ENCODE assay signal across 18 cellular contexts in the genomic region with DNA sequence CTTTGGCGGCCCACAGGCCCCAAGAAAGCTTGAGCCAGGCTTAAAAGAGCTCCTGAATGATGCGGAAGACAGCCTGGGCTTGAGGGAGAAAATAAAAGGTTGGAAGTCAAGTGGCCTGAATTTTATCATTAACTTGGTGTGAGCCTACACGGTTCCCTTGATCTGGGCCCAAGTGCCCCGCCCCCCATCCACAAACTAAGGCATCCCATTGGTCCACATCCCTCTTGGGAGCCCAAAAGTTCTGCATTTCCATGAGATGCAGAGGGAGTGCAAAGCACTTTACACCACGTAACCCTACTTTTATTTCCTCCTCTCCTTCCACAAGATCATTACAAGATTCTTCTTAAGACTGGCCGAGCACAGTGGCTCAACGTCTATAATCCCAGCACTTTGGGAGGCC. TPM values are rescaled to one million over a fixed set of nuclear protein-coding genes. Genes with fewer than 3 reads are reported as not detected.
DNase-seq lines count a peak whose midpoint lies in the region; ATAC-seq, FAIRE-seq and TF ChIP-seq lines count a peak whose summit lies in the region.
"Had no signal": no experiment of that assay in that cellular context is flagged by ENCODE, and none has a peak within 500 bp of the region (broad histone marks: within the 10 kb centered on the region; RNA-seq: fewer than 3 reads in every experiment).

No MANE protein-coding gene starts in this region.

- no peak for TF ChIP-seq CTCF in H9 (conservative IDR thresholded peaks at IDR 0.05)
- TF ChIP-seq CTCF in GM12878 (IDR thresholded peaks at IDR 0.05 in 2 of 3, conservative IDR thresholded peaks at IDR 0.05 in 1 of 3; ENCODE audit: control insufficient read depth in 2 of 3, extremely low read depth in 1 of 3, insufficient read depth in 1 of 3, low read depth in 3 of 3, low read length in 3 of 3), result no peak
- TF ChIP-seq CTCF in prostate gland (IDR thresholded peaks at IDR 0.05), result no peak

- intact Hi-C loops in cardiac septum (cut with DNase I), result no loop called here
- intact Hi-C loops in Right ventricle myocardium superior (cut with DNase I), result no loop called here
- intact Hi-C loops in GM12878 (cut with micrococcal nuclease; ENCODE audit: unreplicated experiment), result no loop called here
- intact Hi-C loops in prostate gland (cut with DNase I), result no loop called here

- H3K79me2 ChIP-seq in H9 (ENCODE audit: insufficient read depth, low read length), result peaks cover 58% of the 10 kb centered on the region
- H3K79me2 ChIP-seq in GM12878 (ENCODE audit: control insufficient read depth, insufficient read depth, low read length), result peaks cover 47% of the 10 kb centered on the region

- H4K8ac ChIP-seq in H9 (replicated peaks; ENCODE audit: insufficient read length, low read depth, low read length), result no peak overlapping the region

- DNase-seq in cardiac septum (ENCODE audit: low spot score) (peak; percentile 20), Right ventricle myocardium superior (no peak), H9 (no peak), GM12878 (ENCODE audit: low read depth, low spot score) (no peak), anterior cingulate cortex (lab: John Stamatoyannopoulos, UW) (no peak), prostate gland (ENCODE audit: low spot score) (no peak)
- DNase-seq: BE2C; CD4-positive, alpha-beta memory T cell; GF-D8; HFFc6; NCI-H1694; NCI-H2081 treated with DMSO at 0.1 percent for 48 hours; NCI-H510A treated with DMSO at 0.1 percent for 48 hours had no signal

- WGBS in H9 (ENCODE audit: extremely low coverage, insufficient read length, low lambda C conversion rate), result no CpG with 5 or more reads among the region's 7 CpGs
- 81% methylated on average over 7 of the region's 7 CpGs for WGBS in GM12878 (ENCODE audit: insufficient coverage, insufficient replicate concordance, low lambda C conversion rate, missing lambda C conversion rate)
- WGBS in prostate gland, result 86% methylated on average over 7 of the region's 7 CpGs

- in situ Hi-C loops in GM12878 (cut with MboI), result no loop called here

- no peaks in the 10 kb centered on the region for H3K36me3 ChIP-seq in GM12878 (ENCODE audit: control insufficient read depth in 2 of 2, insufficient read depth in 2 of 2, low read length in 1 of 2)
- no peaks in the 10 kb centered on the region for H3K36me3 ChIP-seq in iPS-18a (ENCODE audit: control insufficient read depth, low read depth, low read length)
- no peaks in the 10 kb centered on the region for H3K36me3 ChIP-seq in prostate gland
- H3K36me3 ChIP-seq: BE2C had no signal

- no peaks in the 10 kb centered on the region for H3K27me3 Mint-ChIP-seq in H9 (ENCODE audit: low read depth)

- no peak overlapping the region for H2BK20ac ChIP-seq in H9 (ENCODE audit: low read depth, low read length, poor library complexity, severe bottlenecking)

- H3K18ac ChIP-seq in H9 (ENCODE audit: insufficient read length, low read depth, low read length), result no peak overlapping the region

- no peak for TF ChIP-seq RAD21 in GM12878 (IDR thresholded peaks at IDR 0.05; ENCODE audit: insufficient read depth, low read depth, low read length)

- H2BK120ac ChIP-seq in H9 (ENCODE audit: low read depth, low read length, poor library complexity, severe bottlenecking), result no peak overlapping the region

- H2BK5ac ChIP-seq in H9 (ENCODE audit: insufficient read length, low read length), result no peak overlapping the region

- H2AFZ ChIP-seq in H9 (ENCODE audit: low read length) (no peak overlapping the region), GM12878 (ENCODE audit: control insufficient read depth, low read depth, low read length) (no peak overlapping the region)

- H3K36me3 Mint-ChIP-seq in H9 (ENCODE audit: insufficient read depth in 1 of 3, low read depth in 3 of 3), result peaks cover 7 to 16% (median 14%) of the 10 kb centered on the region in 3 experiments; a peak in 5 of 7 replicates
- H3K36me3 Mint-ChIP-seq: CD4-positive, alpha-beta memory T cell had no signal

- H3K23me2 ChIP-seq in H9 (ENCODE audit: insufficient read length, low read depth, low read length, poor library complexity, severe bottlenecking), result no peaks in the 10 kb centered on the region

- CTCF ChIA-PET in GM12878 (lab: Yijun Ruan, JAX), result interaction anchor here (1.0 kb wide), 1 partner anchor 105 kb away, joined by 3 read pairs; no protein-coding TSS in a partner anchor

- TF ChIP-seq EP300 in GM12878 (IDR thresholded peaks at IDR 0.05; ENCODE audit: borderline replicate concordance in 1 of 2, control insufficient read depth in 1 of 2, low read depth in 2 of 2, low read length in 2 of 2), result no peak

- H3K4ac ChIP-seq in H9 (ENCODE audit: low read depth, low read length), result no peak overlapping the region

- H3K4me3 ChIP-seq in GM12878 (no peak overlapping the region), iPS-18a (ENCODE audit: low read length) (no peak overlapping the region), prostate gland (no peak overlapping the region)

- no peak overlapping the region for H4K91ac ChIP-seq in H9 (ENCODE audit: insufficient read length, low read depth, low read length)

- H2AK5ac ChIP-seq in H9 (ENCODE audit: insufficient read length, low read length), result no peak overlapping the region

- FAIRE-seq in GM12878 (lab: Jason Lieb, UNC), result no peak
- FAIRE-seq: A204.1, H54 had no signal

- no peak overlapping the region for H2BK15ac ChIP-seq in H9 (ENCODE audit: low read depth, low read length)

- BruUV-seq in GM12878 (replicated peaks; lab: Mats Ljungman, UMichigan), result no TSS peak

- no peak overlapping the region for H3K14ac ChIP-seq in H9 (ENCODE audit: insufficient read depth, low read length)

- H3K27me3 ChIP-seq in H9 (ENCODE audit: insufficient read depth, low read length) (no peaks in the 10 kb centered on the region), GM12878 (replicated peaks in 1 of 2; ENCODE audit: control insufficient read depth in 2 of 2, insufficient read depth in 2 of 2, low read length in 1 of 2) (no peaks in the 10 kb centered on the region), iPS-18a (ENCODE audit: control insufficient read depth, insufficient read depth, low read length) (no peaks in the 10 kb centered on the region), prostate gland (replicated peaks; ENCODE audit: insufficient read depth) (no peaks in the 10 kb centered on the region)
- H3K27me3 ChIP-seq: BE2C had no signal

- H3K79me1 ChIP-seq in H9 (ENCODE audit: insufficient read depth, low read depth, low read length, poor library complexity, severe bottlenecking), result peaks cover 8% of the 10 kb centered on the region

- peak overlapping the region; percentile 96 to 97 (median 97) for H3K27ac Mint-ChIP-seq in H9
- H3K27ac Mint-ChIP-seq: HFFc6 had no signal

- no peak overlapping the region for H3K56ac ChIP-seq in H9 (ENCODE audit: insufficient read length, low read depth, low read length)

- peak overlapping the region; percentile 2 for H3K4me2 ChIP-seq in H9 (ENCODE audit: insufficient read depth, insufficient read length, low read length)
- H3K4me2 ChIP-seq in GM12878 (ENCODE audit: control insufficient read depth, insufficient read depth), result peak overlapping the region; percentile 92

- POLR2A ChIA-PET in GM12878 (lab: Charles Lee), result no interaction called here

- H2BK12ac ChIP-seq in H9 (ENCODE audit: insufficient read length, low read depth, low read length), result no peak overlapping the region

- H4K20me1 ChIP-seq in H9 (ENCODE audit: control insufficient read depth, insufficient read depth, insufficient read length) (no peaks in the 10 kb centered on the region), GM12878 (ENCODE audit: control insufficient read depth, insufficient read depth) (no peaks in the 10 kb centered on the region)

- RAD21 ChIA-PET in GM12878 (lab: Charles Lee; ENCODE audit: unreplicated experiment), result interaction anchor here (1.1 to 2.6 kb wide), 3 partner anchors 18 to 598 kb away, joined by 3 to 12 read pairs (median 3); no protein-coding TSS in a partner anchor

- ATAC-seq in Right ventricle myocardium superior (ENCODE audit: poor library complexity) (no peak), GM12878 (no peak), HG03432 (IDR thresholded peaks at IDR 0.05; ENCODE audit: unreplicated experiment) (no peak)

- peaks cover 2 to 3% of the 10 kb centered on the region in 2 experiments; a peak in 3 of 5 replicates for H3K9me3 Mint-ChIP-seq in H9

- no peak overlapping the region for H3T11ph ChIP-seq in H9 (ENCODE audit: low read length)

- H3K23ac ChIP-seq in H9 (ENCODE audit: insufficient read length, low read depth, low read length), result no peak overlapping the region

- no peak for TF ChIP-seq POLR2A in GM12878 (IDR thresholded peaks at IDR 0.05; ENCODE audit: low read depth, low read length)
- no peak for TF ChIP-seq POLR2A in prostate gland (IDR thresholded peaks at IDR 0.05)

- H3K4me1 ChIP-seq in H9 (ENCODE audit: insufficient read depth, low read length) (peaks cover 48% of the 10 kb centered on the region), GM12878 (ENCODE audit: control insufficient read depth, insufficient read depth, low read length) (peaks cover 30% of the 10 kb centered on the region), iPS-18a (ENCODE audit: control insufficient read depth, low read depth, low read length) (peaks cover 89% of the 10 kb centered on the region), prostate gland (replicated peaks) (no peaks in the 10 kb centered on the region)
- H3K4me1 ChIP-seq: BE2C had no signal

- peak overlapping the region in 1 of 2 experiments; percentile 47; a peak in 2 of 5 replicates for H3K4me3 Mint-ChIP-seq in H9
- H3K4me3 Mint-ChIP-seq: CD4-positive, alpha-beta memory T cell; HFFc6 had no signal

- H3K9ac ChIP-seq in H9 (ENCODE audit: extremely low read depth, insufficient read length, low read length), result no peak overlapping the region
- H3K9ac ChIP-seq in GM12878 (ENCODE audit: control insufficient read depth, insufficient read depth, low read length), result no peak overlapping the region
- peak overlapping the region; percentile 3 for H3K9ac ChIP-seq in iPS-18a (ENCODE audit: low read length)

- SMC1A ChIA-PET in GM12878 (lab: Charles Lee; ENCODE audit: uncharacterized antibody, unreplicated experiment), result interaction anchor here (1.1 to 2.1 kb wide), 5 partner anchors 10 to 25 kb away, joined by 3 to 10 read pairs (median 4); no protein-coding TSS in a partner anchor

- H4K5ac ChIP-seq in H9 (ENCODE audit: insufficient read length, low read depth, low read length), result no peak overlapping the region

- H3K27ac ChIP-seq in H9 (ENCODE audit: insufficient read length, low read depth, low read length) (peak overlapping the region; percentile 63), GM12878 (ENCODE audit: control insufficient read depth, insufficient read depth) (peak overlapping the region; percentile 95), iPS-18a (ENCODE audit: low read length) (peak overlapping the region; percentile 74), prostate gland (no peak overlapping the region)
- H3K27ac ChIP-seq: HL-60 had no signal

- H3K9me3 ChIP-seq in H9 (ENCODE audit: control insufficient read depth, low read depth, low read length) (no peaks in the 10 kb centered on the region), GM12878 (replicated peaks; ENCODE audit: control insufficient read depth, insufficient read depth, low read length) (peaks cover 2% of the 10 kb centered on the region; the same call in 1 of the 3 replicates), iPS-18a (ENCODE audit: control insufficient read depth, low read depth, low read length) (no peaks in the 10 kb centered on the region), prostate gland (no peaks in the 10 kb centered on the region)
- H3K9me3 ChIP-seq: BE2C had no signal

- H3K4me1 Mint-ChIP-seq in H9, result peaks cover 93 to 98% of the 10 kb centered on the region in 2 experiments
- H3K4me1 Mint-ChIP-seq: CD4-positive, alpha-beta memory T cell had no signal

RNA-seq across cellular contexts. Expression of a gene that starts 22.2 kb away (rescaled TPM):
- total RNA-seq in cardiac septum (119 TPM), Right ventricle myocardium superior (140 TPM), H9 (2021) (41.7 and 43.5 TPM in 2 replicates), GM12878 (2014; rRNA removed) (24.2 and 24.9 TPM in 2 replicates), GM12878 (2014; rRNA removed; fragmentation: Illumina TruSeq; extraction: Trizol) (17.5 and 17.8 TPM in 2 replicates), GM12878 (2021) (41.4 and 45.1 TPM in 2 replicates), prostate gland (10 to 100 TPM; 18.6 to 37.4 TPM)
- 87.0 and 96.3 TPM in 2 replicates for total RNA-seq in GM12878 (2013; cell fraction: nucleolus; rRNA removed)
- 8.6 TPM for polyA plus RNA-seq in GM12878 (2011; ENCODE audit: low read depth)
- polyA plus RNA-seq in GM12878 (2011; rRNA removed) (12.0 and 21.8 TPM in 2 replicates), GM12878 (2014; fragmentation: Illumina TruSeq; extraction: Trizol) (16.9 and 17.2 TPM in 2 replicates), GM12878 (2014; fragmentation: Nextera tagmentation; extraction: Ambion mirVana) (1 to 10 TPM; 3.2 to 5.1 TPM), GM12878 (2014; rRNA removed) (16.9 and 18.8 TPM in 2 replicates), GM12878 (2016; fragmentation: Nextera tagmentation; extraction: Ambion mirVana) (1 to 10 TPM; 3.7 to 4.1 TPM)
- polyA plus RNA-seq in GM12878 (2011; cell fraction: cytosol; rRNA removed), result 22.6 and 30.4 TPM in 2 replicates
- polyA plus RNA-seq in GM12878 (2011; cell fraction: nucleus; rRNA removed), result 20.4 and 21.9 TPM in 2 replicates
- polyA plus RNA-seq in GM12878 (2012), result 9.0 and 11.4 TPM in 2 replicates
- 53.6 and 61.9 TPM in 2 replicates for polyA minus RNA-seq in GM12878 (2011; rRNA and poly(A)+ RNA removed)
- polyA minus RNA-seq in GM12878 (2011; cell fraction: cytosol; rRNA and poly(A)+ RNA removed), result 14.0 and 16.6 TPM in 2 replicates
- 44.9 and 63.1 TPM in 2 replicates for polyA minus RNA-seq in GM12878 (2011; cell fraction: nucleus; rRNA and poly(A)+ RNA removed)

Comparison
In these comparisons a context has a peak if more than half of its experiments do, and no peak if none do; other contexts are left out.
1. H3K27ac ChIP-seq: peak in H9 (single experiment), GM12878 (single experiment) and iPS-18a (single experiment); none in prostate gland (0 of 2).